In the genomic region with DNA sequence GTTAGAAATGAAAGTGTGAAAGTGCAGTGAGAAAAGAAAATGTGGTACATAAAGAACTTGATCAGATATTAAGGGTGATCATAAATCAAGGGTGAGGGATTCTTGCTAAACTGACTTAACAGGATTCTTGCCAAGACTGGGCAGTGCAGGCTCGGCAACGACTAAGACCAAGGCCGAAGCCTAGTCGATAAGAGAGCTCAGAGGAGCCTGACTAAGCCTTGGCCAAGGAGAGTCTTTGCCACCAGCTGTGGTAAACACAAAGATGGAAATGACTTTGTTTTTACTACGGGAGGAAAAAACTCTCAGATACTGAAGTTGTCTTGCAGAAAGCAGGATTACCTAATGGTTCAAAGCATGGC, we compare ENCODE assay signal across 16 cellular contexts.
DNase-seq lines count a peak whose midpoint lies in the region; ATAC-seq and TF ChIP-seq lines count a peak whose summit lies in the region.
"Had no signal": no experiment of that assay in that cellular context is flagged by ENCODE, and none has a peak within 500 bp of the region (broad histone marks: within the 10 kb centered on the region; RNA-seq: fewer than 3 reads in every experiment).

No MANE protein-coding gene starts in this region.

- no peaks in the 10 kb centered on the region for H3K9me3 ChIP-seq in left ventricle myocardium inferior (replicated peaks)
- no peaks in the 10 kb centered on the region for H3K9me3 ChIP-seq in thyroid gland
- H3K9me3 ChIP-seq in esophagus muscularis mucosa, result no peaks in the 10 kb centered on the region
- H3K9me3 ChIP-seq: Peyer's patch had no signal

- no peak for TF ChIP-seq POLR2A in thyroid gland (IDR thresholded peaks at IDR 0.05)
- no peak for TF ChIP-seq POLR2A in esophagus muscularis mucosa (IDR thresholded peaks at IDR 0.05; ENCODE audit: low read depth)

- ATAC-seq in left ventricle myocardium superior, result peak; percentile 47
- ATAC-seq in left lobe of liver, result peak; percentile 29
- ATAC-seq: GM12878 had no signal

- H3K36me3 ChIP-seq in left ventricle myocardium inferior (no peaks in the 10 kb centered on the region), thyroid gland (no peaks in the 10 kb centered on the region), esophagus muscularis mucosa (no peaks in the 10 kb centered on the region)
- H3K36me3 ChIP-seq: Peyer's patch had no signal

- no peak for DNase-seq in left ventricle myocardium superior
- no peak for DNase-seq in left ventricle myocardium inferior
- DNase-seq in astrocyte of the spinal cord (ENCODE audit: low read depth, low spot score), result peak; percentile 10
- no peak for DNase-seq in left lobe of liver (ENCODE audit: low spot score)
- DNase-seq in thyroid gland, result no peak
- DNase-seq in NCI-H1417 treated with DMSO at 0.1 percent for 48 hours (lab: John Stamatoyannopoulos, UW), result no peak
- DNase-seq in NCI-H345 (lab: John Stamatoyannopoulos, UW), result no peak
- no peak for DNase-seq in esophagus muscularis mucosa (ENCODE audit: extremely low spot score)
- DNase-seq: AML-193; CD4-positive, CD25-positive, alpha-beta regulatory T cell; NCI-H1092 treated with DMSO at 0.1 percent for 48 hours; NCI-H187 treated with DMSO at 0.1 percent for 48 hours; NCI-H774; Peyer's patch; SHP77 treated with DMSO at 0.1 percent for 48 hours had no signal

- TF ChIP-seq EP300 in esophagus muscularis mucosa (IDR thresholded peaks at IDR 0.05), result no peak

- WGBS in thyroid gland, 2 donors, result 56 to 73% methylated on average over 5 of the region's 5 CpGs
- 68% methylated on average over 5 of the region's 5 CpGs for whole genome bisulfite sequencing in esophagus muscularis mucosa

- H3K27me3 ChIP-seq in left ventricle myocardium inferior (ENCODE audit: low read depth) (no peaks in the 10 kb centered on the region), thyroid gland (no peaks in the 10 kb centered on the region), esophagus muscularis mucosa (no peaks in the 10 kb centered on the region)
- H3K27me3 ChIP-seq: Peyer's patch had no signal

- intact Hi-C loops in left ventricle myocardium superior (cut with micrococcal nuclease), result no loop called here
- intact Hi-C loops in left ventricle myocardium inferior (cut with micrococcal nuclease), result no loop called here
- intact Hi-C loops in thyroid gland (cut with DNase I), result no loop called here
- intact Hi-C loops in esophagus muscularis mucosa (cut with DNase I), result no loop called here

- no peak for TF ChIP-seq CTCF in left ventricle myocardium inferior (IDR thresholded peaks at IDR 0.05; ENCODE audit: borderline replicate concordance)
- no peak for TF ChIP-seq CTCF in astrocyte of the spinal cord (IDR thresholded peaks at IDR 0.05; ENCODE audit: low read depth, low read length)
- no peak for TF ChIP-seq CTCF in thyroid gland (IDR thresholded peaks at IDR 0.05)
- no peak for TF ChIP-seq CTCF in esophagus muscularis mucosa (IDR thresholded peaks at IDR 0.05)

- H3K4me3 ChIP-seq in left ventricle myocardium inferior (no peak overlapping the region), astrocyte of the spinal cord (ENCODE audit: low read depth, low read length) (no peak overlapping the region), thyroid gland (replicated peaks in 1 of 3) (no peak overlapping the region), esophagus muscularis mucosa (no peak overlapping the region)
- H3K4me3 ChIP-seq: GM12878, Peyer's patch had no signal

- no peak overlapping the region for H3K27ac ChIP-seq in left ventricle myocardium inferior (replicated peaks)
- H3K27ac ChIP-seq in thyroid gland, result peak overlapping the region in 2 of 3 donors; percentile 20 to 44
- no peak overlapping the region for H3K27ac ChIP-seq in esophagus muscularis mucosa (replicated peaks in 1 of 4)
- H3K27ac ChIP-seq: Peyer's patch had no signal

- H3K4me1 ChIP-seq in left ventricle myocardium inferior (peaks cover 12% of the 10 kb centered on the region), thyroid gland (peaks cover 20 to 35% of the 10 kb centered on the region in 2 donors), esophagus muscularis mucosa (peaks cover 3 to 13% (median 11%) of the 10 kb centered on the region in 4 donors)
- H3K4me1 ChIP-seq: Peyer's patch had no signal

- in situ Hi-C loops in astrocyte of the spinal cord (cut with HindIII; ENCODE audit: low sequenced_read_pairs), result no loop called here

Comparison
In these comparisons a context has a peak if more than half of its experiments do, and no peak if none do; other contexts are left out.
1. H3K27ac ChIP-seq: peak in thyroid gland (2 of 3); none in left ventricle myocardium inferior (single experiment) and esophagus muscularis mucosa (0 of 4).